8 cellular contexts compared by ENCODE assay signal in the genomic region with DNA sequence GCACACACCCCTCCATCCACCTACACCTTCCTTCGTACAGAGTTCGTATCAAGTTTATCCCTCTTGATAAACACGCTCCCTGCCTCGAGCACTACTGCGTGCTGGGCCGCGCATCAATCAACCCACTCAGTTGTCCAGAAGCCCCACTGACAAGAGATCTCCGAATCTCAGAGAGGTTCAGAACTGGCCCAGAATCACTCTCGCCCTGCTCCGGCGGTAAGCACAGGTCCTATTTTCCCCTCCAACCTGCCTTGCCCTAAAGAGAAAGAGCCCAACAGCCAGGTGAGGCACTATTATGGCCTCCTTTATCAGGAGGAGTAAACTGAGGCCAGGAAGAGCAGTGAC. TPM values are rescaled to one million over a fixed set of nuclear protein-coding genes. Genes with fewer than 3 reads are reported as not detected.
DNase-seq lines count a peak whose midpoint lies in the region; ATAC-seq and TF ChIP-seq lines count a peak whose summit lies in the region.

No MANE protein-coding gene starts in this region.

- peak overlapping the region; percentile 72 for H3K9ac ChIP-seq in NT2/D1 (ENCODE audit: insufficient read length, low read depth)

- H3K4me3 ChIP-seq in GM12865 (ENCODE audit: low read depth, low read length) (peak overlapping the region; percentile 96), NT2/D1 (ENCODE audit: insufficient read length, low read depth) (peak overlapping the region; percentile 37), epithelial cell of proximal tubule (ENCODE audit: low read depth, low read length) (peak overlapping the region; percentile 78), psoas muscle (peak overlapping the region; percentile 73)

- H3K4me1 ChIP-seq in NT2/D1 (ENCODE audit: insufficient read depth, insufficient read length) (peaks cover 45% of the 10 kb centered on the region), psoas muscle (peaks cover 38% of the 10 kb centered on the region)

- ATAC-seq in psoas muscle (peak in 1 of 4 donors; percentile 0), GM18868 (IDR thresholded peaks at IDR 0.05; ENCODE audit: unreplicated experiment) (no peak), GM21737 (IDR thresholded peaks at IDR 0.05; ENCODE audit: unreplicated experiment) (no peak), GM21526 (IDR thresholded peaks at IDR 0.05; ENCODE audit: low FRiP score, unreplicated experiment) (no peak)

- H3K36me3 ChIP-seq in NT2/D1 (ENCODE audit: insufficient read depth, insufficient read length, low read length), result peaks cover 46% of the 10 kb centered on the region
- peaks cover 11 to 26% of the 10 kb centered on the region in 2 donors for H3K36me3 ChIP-seq in psoas muscle (ENCODE audit: insufficient read depth in 1 of 2, low read depth in 1 of 2)

- H3K27ac ChIP-seq in psoas muscle, result peak overlapping the region; percentile 90

- no peaks in the 10 kb centered on the region for H3K27me3 ChIP-seq in NT2/D1 (ENCODE audit: insufficient read depth, insufficient read length)
- no peaks in the 10 kb centered on the region for H3K27me3 ChIP-seq in psoas muscle (ENCODE audit: insufficient read depth in 3 of 3, low read length in 2 of 3)

- 12 to 34% (median 20%) methylated on average over 11 of the region's 11 CpGs for WGBS in psoas muscle, 3 donors

- DNase-seq in GM12865 (ENCODE audit: low read depth), result no peak
- no peak for DNase-seq in NT2/D1 (ENCODE audit: low read depth, low spot score)
- no peak for DNase-seq in epithelial cell of proximal tubule (ENCODE audit: low read depth)
- no peak for DNase-seq in psoas muscle
- DNase-seq in stimulated activated naive CD4-positive, alpha-beta T cell (lab: John Stamatoyannopoulos, UW), result no peak

- no peak for TF ChIP-seq CTCF in GM12865 (IDR thresholded peaks at IDR 0.05; ENCODE audit: insufficient read depth, low read depth, low read length, missing control alignments)
- TF ChIP-seq CTCF in epithelial cell of proximal tubule (conservative IDR thresholded peaks at IDR 0.05; ENCODE audit: low read depth, low read length), result no peak
- no peak for TF ChIP-seq CTCF in psoas muscle (IDR thresholded peaks at IDR 0.05)

- H3K9me3 ChIP-seq in NT2/D1 (ENCODE audit: insufficient read depth, low read length) (no peaks in the 10 kb centered on the region), psoas muscle (no peaks in the 10 kb centered on the region)

- intact Hi-C loops in psoas muscle (cut with DNase I), result loop anchor here in 1 of 2 donors (5.0 kb wide), 1 partner anchor 232 kb away; a partner anchor contains a TSS

RNA-seq across cellular contexts. Expression of a gene that starts 0.5 kb away (rescaled TPM):
- 27.8 and 40.8 TPM in 2 replicates for total RNA-seq in epithelial cell of proximal tubule
- 10 to 100 TPM; 16.7 to 33.4 (median 28.1) TPM for total RNA-seq in psoas muscle
- 10 to 100 TPM; 14.3 to 28.8 (median 15.8) TPM for polyA plus RNA-seq in psoas muscle

RNA-seq across cellular contexts. Expression of a gene that starts 1.1 kb away (rescaled TPM):
- 0.51 and 0.58 TPM in 2 replicates for total RNA-seq in epithelial cell of proximal tubule
- total RNA-seq in psoas muscle, result 1,000 to 10,000 TPM; 5,645 to 6,422 (median 6,257) TPM
- 1,000 to 10,000 TPM; 4,153 to 7,172 (median 6,558) TPM for polyA plus RNA-seq in psoas muscle

RNA-seq across cellular contexts. Expression of a gene that starts 10.0 kb away (rescaled TPM):
- total RNA-seq in epithelial cell of proximal tubule, result 0.43 and 5.1 TPM in 2 replicates
- total RNA-seq in psoas muscle, result 10 to 100 TPM in 2 of 4 donors, 1 to 10 TPM in 2; 6.0 to 13.8 (median 9.5) TPM
- 1 to 10 TPM; 6.2 to 8.8 (median 6.5) TPM for polyA plus RNA-seq in psoas muscle

RNA-seq across cellular contexts. Expression of a gene that starts 40.2 kb away (rescaled TPM):
- total RNA-seq in epithelial cell of proximal tubule (0.14 and 0.52 TPM in 2 replicates), psoas muscle (10 to 100 TPM; 29.0 to 47.5 (median 41.9) TPM)
- 10 to 100 TPM; 15.9 to 27.4 (median 22.5) TPM for polyA plus RNA-seq in psoas muscle

RNA-seq across cellular contexts. Expression of a gene that starts 44.5 kb away (rescaled TPM):
- 5.8 and 7.3 TPM in 2 replicates for total RNA-seq in epithelial cell of proximal tubule
- 10 to 100 TPM in 1 of 4 donors, 1 to 10 TPM in 3; 4.2 to 15.5 (median 7.3) TPM for total RNA-seq in psoas muscle
- 10 to 100 TPM in 1 of 3 donors, 1 to 10 TPM in 2; 4.2 to 13.4 (median 4.6) TPM for polyA plus RNA-seq in psoas muscle

Comparison
In these comparisons a context has a peak if more than half of its experiments do, and no peak if none do; other contexts are left out.
1. H3K4me3 ChIP-seq: peak in every context shown above with its lines; median percentile 96 in GM12865; 78 in epithelial cell of proximal tubule; 73 in psoas muscle; 37 in NT2/D1.
2. RNA of a gene that starts 1.1 kb away (total RNA-seq): 5,645 to 6,422 TPM in psoas muscle; 0.51 to 0.58 TPM in epithelial cell of proximal tubule; every median in the first group is over 1,000 times any median in the second.